Comparison of ENCODE assay signal across 17 cellular contexts in the genomic region with DNA sequence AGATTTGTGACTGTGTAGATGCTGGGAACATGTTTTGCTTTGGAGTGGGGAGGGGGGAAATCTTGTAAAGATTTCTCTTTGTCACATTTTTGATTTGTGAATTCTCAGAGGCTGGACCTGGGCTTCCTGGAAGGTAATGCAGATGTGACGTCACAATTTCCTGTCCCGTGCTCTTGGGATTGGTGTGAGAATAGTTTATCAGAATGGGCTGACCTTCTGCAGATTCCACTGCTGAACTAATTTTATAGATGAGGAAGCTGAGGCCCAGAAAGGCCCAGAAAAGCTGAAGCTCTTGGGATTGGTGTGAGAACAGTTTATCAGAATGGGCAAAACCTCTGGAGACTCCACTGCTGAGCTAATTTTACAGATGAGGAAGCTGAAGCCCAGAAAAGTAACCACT. TPM values are rescaled to one million over a fixed set of nuclear protein-coding genes. Genes with fewer than 3 reads are reported as not detected.
DNase-seq lines count a peak whose midpoint lies in the region; ATAC-seq, FAIRE-seq and TF ChIP-seq lines count a peak whose summit lies in the region.
"Had no signal": no experiment of that assay in that cellular context is flagged by ENCODE, and none has a peak within 500 bp of the region (broad histone marks: within the 10 kb centered on the region; RNA-seq: fewer than 3 reads in every experiment).

No MANE protein-coding gene starts in this region.

- 86% methylated on average over 2 of the region's 2 CpGs for WGBS in HepG2 (ENCODE audit: low lambda C conversion rate)

- in situ Hi-C loops in HepG2 (cut with HindIII; ENCODE audit: extremely low pct_ligation_motif_present, low pct_unique_long_range_greater_than_20kb) = no loop called here

- no peak for FAIRE-seq in HepG2 (lab: Jason Lieb, UNC)

- H3K4me1 Mint-ChIP-seq in CD4-positive, alpha-beta memory T cell = peaks cover 70 to 100% (median 85%) of the 10 kb centered on the region in 4 donors
- peaks cover 47% of the 10 kb centered on the region for H3K4me1 Mint-ChIP-seq in activated T-helper 2 cell treated with anti-CD3 and anti-CD28 coated beads, Interferon-gamma antibody, Interleukin-2, Interleukin-4, amounts not matched to agents 10 μg/mL and 5 μg/mL and 100 μg/mL, durations not matched to agents 14 hours and 24 hours and 36 hours (ENCODE audit: low read depth)

- no peaks in the 10 kb centered on the region for H3K27me3 ChIP-seq in BLaER1 treated with 17β-estradiol and CSF1 and Interleukin-3, amounts not matched to agents 10 nM and 100 nM
- no peaks in the 10 kb centered on the region for H3K27me3 ChIP-seq in CD4-positive, alpha-beta memory T cell (ENCODE audit: insufficient read depth, low read length)
- no peaks in the 10 kb centered on the region for H3K27me3 ChIP-seq in HepG2 (ENCODE audit: control insufficient read depth in 1 of 2, insufficient read depth in 2 of 2, low read length in 2 of 2)

- TF ChIP-seq POLR2A in HepG2 (IDR thresholded peaks at IDR 0.05; ENCODE audit: insufficient read depth in 1 of 2, low read depth in 2 of 2, low read length in 2 of 2) = no peak

- no peak for TF ChIP-seq EP300 in HepG2 (IDR thresholded peaks at IDR 0.05; ENCODE audit: low read depth in 2 of 2, low read length in 2 of 2)
- TF ChIP-seq EP300 in HepG2 (CRISPR knock-in tag; IDR thresholded peaks at IDR 0.05; ENCODE audit: borderline replicate concordance) = no peak

- POLR2A ChIA-PET in CD4-positive, alpha-beta memory T cell (lab: Charles Lee; ENCODE audit: partially characterized antibody) = no interaction called here
- POLR2A ChIA-PET in HepG2 (lab: Yijun Ruan, JAX) = interaction anchor here (2.4 kb wide), 1 partner anchor 39 kb away, joined by 10 read pairs; no protein-coding TSS in a partner anchor

- no peaks in the 10 kb centered on the region for H3K27me3 Mint-ChIP-seq in CD4-positive, alpha-beta memory T cell
- no peaks in the 10 kb centered on the region for H3K27me3 Mint-ChIP-seq in activated T-helper 2 cell treated with anti-CD3 and anti-CD28 coated beads, Interferon-gamma antibody, Interleukin-2, Interleukin-4, amounts not matched to agents 10 μg/mL and 5 μg/mL and 100 μg/mL, durations not matched to agents 14 hours and 24 hours and 36 hours (ENCODE audit: low read depth)

- H3K79me2 ChIP-seq in HepG2 (ENCODE audit: insufficient read depth, low read length) = peaks cover 97% of the 10 kb centered on the region

- no peak for TF ChIP-seq CTCF in HepG2 (CRISPR knock-in tag; IDR thresholded peaks at IDR 0.05)

- peaks cover 0 to 46% (median 24%) of the 10 kb centered on the region in 11 experiments; a peak in 11 of 22 replicates for H3K36me3 ChIP-seq in BLaER1 treated with 17β-estradiol and CSF1 and Interleukin-3, amounts not matched to agents 10 nM and 100 nM
- H3K36me3 ChIP-seq in CD4-positive, alpha-beta memory T cell (ENCODE audit: insufficient read depth, low read length) = no peaks in the 10 kb centered on the region
- peaks cover 2 to 29% of the 10 kb centered on the region in 2 experiments; a peak in 4 of 5 replicates for H3K36me3 ChIP-seq in HepG2 (replicated peaks in 1 of 2; ENCODE audit: control insufficient read depth in 1 of 2, insufficient read depth in 2 of 2, low read length in 2 of 2)
- H3K36me3 ChIP-seq: thoracic aorta had no signal

- ATAC-seq in HepG2 (no peak), GM18861 (IDR thresholded peaks at IDR 0.05; ENCODE audit: unreplicated experiment) (no peak)
- ATAC-seq: left colon had no signal

- intact Hi-C loops in CD4-positive, alpha-beta memory T cell (cut with micrococcal nuclease) = no loop called here
- intact Hi-C loops in activated T-helper 2 cell treated with anti-CD3 and anti-CD28 coated beads, Interferon-gamma antibody, Interleukin-2, Interleukin-4, amounts not matched to agents 10 μg/mL and 5 μg/mL and 100 μg/mL, durations not matched to agents 14 hours and 24 hours and 36 hours (cut with micrococcal nuclease) = loop anchor here (5.0 kb wide), 1 partner anchor 222 kb away; no protein-coding TSS in a partner anchor
- intact Hi-C loops in HepG2 (cut with micrococcal nuclease; ENCODE audit: unreplicated experiment) = no loop called here

- no peak for DNase-seq in CD4-positive, alpha-beta memory T cell
- no peak for DNase-seq in activated T-helper 2 cell treated with anti-CD3 and anti-CD28 coated beads, Interferon-gamma antibody, Interleukin-2, Interleukin-4, amounts not matched to agents 10 μg/mL and 5 μg/mL and 100 μg/mL, durations not matched to agents 14 hours and 24 hours and 36 hours (ENCODE audit: low spot score)
- DNase-seq in HepG2 (ENCODE audit: low spot score) (no peak), glomerular visceral epithelial cell (ENCODE audit: extremely low spot score) (no peak), NCI-H1930 (lab: John Stamatoyannopoulos, UW) (no peak)
- DNase-seq: aorta; HCEC 1CT; Kasumi-1; left colon; NCI-H1105; NCI-H526; SHP77 treated with DMSO at 0.1 percent for 48 hours; stimulated activated CD4-positive, alpha-beta T cell treated with anti-CD3 and anti-CD28 coated beads, Interleukin-2, amount 100 ng/mL, for 48 hours had no signal

- H3K9me3 ChIP-seq in BLaER1 treated with 17β-estradiol and CSF1 and Interleukin-3, amounts not matched to agents 10 nM and 100 nM (replicated peaks in 1 of 11) = peaks cover 0 to 26% (median 10%) of the 10 kb centered on the region in 11 experiments; a peak in 13 of 22 replicates
- no peaks in the 10 kb centered on the region for H3K9me3 ChIP-seq in CD4-positive, alpha-beta memory T cell (ENCODE audit: control insufficient read depth in 1 of 2, low read length in 2 of 2)
- H3K9me3 ChIP-seq in HepG2 (ENCODE audit: low read length) = no peaks in the 10 kb centered on the region
- H3K9me3 ChIP-seq: thoracic aorta had no signal

- peaks cover 0 to 49% (median 14%) of the 10 kb centered on the region in 11 experiments; a peak in 16 of 22 replicates for H4K20me1 ChIP-seq in BLaER1 treated with 17β-estradiol and CSF1 and Interleukin-3, amounts not matched to agents 10 nM and 100 nM
- 0 out of 2 replicates have a peak, but pooled peaks cover under 1% of the 10 kb centered on the region for H4K20me1 ChIP-seq in HepG2 (ENCODE audit: insufficient read depth, low read length)

- peak overlapping the region in 5 of 8 donors; percentile 7 to 63 (median 46) for H3K4me3 Mint-ChIP-seq in CD4-positive, alpha-beta memory T cell
- no peak overlapping the region for H3K4me3 Mint-ChIP-seq in activated T-helper 2 cell treated with anti-CD3 and anti-CD28 coated beads, Interferon-gamma antibody, Interleukin-2, Interleukin-4, amounts not matched to agents 10 μg/mL and 5 μg/mL and 100 μg/mL, durations not matched to agents 14 hours and 24 hours and 36 hours (ENCODE audit: low read depth)
- H3K4me3 Mint-ChIP-seq: T-helper 1 cell treated with Interleukin-12 subunit alpha and Interleukin-12 subunit beta and Interleukin-4 antibody, amounts not matched to agents 30 μg/mL and 1 μg/mL, for 36 hours had no signal

- H2AFZ ChIP-seq in HepG2 (ENCODE audit: low read length) = no peak overlapping the region

- H3K4me1 ChIP-seq in BLaER1 treated with 17β-estradiol and CSF1 and Interleukin-3, amounts not matched to agents 10 nM and 100 nM = peaks cover 48 to 98% (median 93%) of the 10 kb centered on the region in 10 experiments
- peaks cover 97% of the 10 kb centered on the region for H3K4me1 ChIP-seq in CD4-positive, alpha-beta memory T cell (ENCODE audit: insufficient read depth, low read length)
- H3K4me1 ChIP-seq in HepG2 (ENCODE audit: insufficient read depth, low read length) = peaks cover 87% of the 10 kb centered on the region

- peak overlapping the region; percentile 65 to 91 (median 81) for H3K4me2 ChIP-seq in BLaER1 treated with 17β-estradiol and CSF1 and Interleukin-3, amounts not matched to agents 10 nM and 100 nM
- H3K4me2 ChIP-seq in HepG2 (ENCODE audit: low read depth, low read length) = no peak overlapping the region

- peak overlapping the region in 7 of 11 experiments; percentile 5 to 61 (median 36); a peak in 9 of 22 replicates for H3K9ac ChIP-seq in BLaER1 treated with 17β-estradiol and CSF1 and Interleukin-3, amounts not matched to agents 10 nM and 100 nM
- H3K9ac ChIP-seq in HepG2 (ENCODE audit: insufficient read depth, low read depth, low read length) = no peak overlapping the region

- H3K27ac Mint-ChIP-seq in CD4-positive, alpha-beta memory T cell = peak overlapping the region; percentile 43 to 87 (median 79)
- H3K27ac Mint-ChIP-seq in activated T-helper 2 cell treated with anti-CD3 and anti-CD28 coated beads, Interferon-gamma antibody, Interleukin-2, Interleukin-4, amounts not matched to agents 10 μg/mL and 5 μg/mL and 100 μg/mL, durations not matched to agents 14 hours and 24 hours and 36 hours = peak overlapping the region; percentile 62

- TF ChIP-seq RAD21 in HepG2 (CRISPR knock-in tag; IDR thresholded peaks at IDR 0.05) = no peak

- H3K9me3 Mint-ChIP-seq in CD4-positive, alpha-beta memory T cell = no peaks in the 10 kb centered on the region
- no peaks in the 10 kb centered on the region for H3K9me3 Mint-ChIP-seq in activated T-helper 2 cell treated with anti-CD3 and anti-CD28 coated beads, Interferon-gamma antibody, Interleukin-2, Interleukin-4, amounts not matched to agents 10 μg/mL and 5 μg/mL and 100 μg/mL, durations not matched to agents 14 hours and 24 hours and 36 hours
- H3K9me3 Mint-ChIP-seq: T-helper 1 cell treated with Interleukin-12 subunit alpha and Interleukin-12 subunit beta and Interleukin-4 antibody, amounts not matched to agents 30 μg/mL and 1 μg/mL, for 36 hours had no signal

- H3K36me3 Mint-ChIP-seq in CD4-positive, alpha-beta memory T cell = peaks cover 10 to 20% of the 10 kb centered on the region in 2 donors
- H3K36me3 Mint-ChIP-seq in activated T-helper 2 cell treated with anti-CD3 and anti-CD28 coated beads, Interferon-gamma antibody, Interleukin-2, Interleukin-4, amounts not matched to agents 10 μg/mL and 5 μg/mL and 100 μg/mL, durations not matched to agents 14 hours and 24 hours and 36 hours (ENCODE audit: low read depth) = peaks cover 4% of the 10 kb centered on the region

- H3K27ac ChIP-seq in BLaER1 treated with 17β-estradiol and CSF1 and Interleukin-3, amounts not matched to agents 10 nM and 100 nM = peak overlapping the region; percentile 40 to 69 (median 53); a peak in 21 of 22 replicates
- H3K27ac ChIP-seq in CD4-positive, alpha-beta memory T cell (ENCODE audit: low read depth, low read length) = no peak overlapping the region
- peak overlapping the region; percentile 10 for H3K27ac ChIP-seq in HepG2 (ENCODE audit: extremely low read length, insufficient read depth, low read length)
- H3K27ac ChIP-seq: thoracic aorta had no signal

- no TSS peak for BruUV-seq in HepG2 (replicated peaks; lab: Mats Ljungman, UMichigan)

- peak overlapping the region in 4 of 10 experiments; percentile 12 to 49 (median 24); a peak in 5 of 20 replicates for H3K4me3 ChIP-seq in BLaER1 treated with 17β-estradiol and CSF1 and Interleukin-3, amounts not matched to agents 10 nM and 100 nM
- H3K4me3 ChIP-seq in CD4-positive, alpha-beta memory T cell (ENCODE audit: low read length in 2 of 2) = no peak overlapping the region
- no peak overlapping the region for H3K4me3 ChIP-seq in HepG2 (replicated peaks in 1 of 3; ENCODE audit: insufficient read depth in 1 of 3, low read depth in 2 of 3, low read length in 3 of 3)
- H3K4me3 ChIP-seq: thoracic aorta had no signal

- CTCF ChIA-PET in CD4-positive, alpha-beta memory T cell (lab: Charles Lee; ENCODE audit: partially characterized antibody) = no interaction called here
- CTCF ChIA-PET in HepG2 (lab: Yijun Ruan, JAX; ENCODE audit: low intra/inter-chr PET ratio, low total read pairs) = no interaction called here

RNA-seq across cellular contexts. Expression of gene HS3ST3B1, which starts 34.0 kb away (rescaled TPM):
- total RNA-seq in CD4-positive, alpha-beta memory T cell = 10 to 100 TPM; 38.8 to 40.5 TPM
- polyA plus RNA-seq in CD4-positive, alpha-beta memory T cell = 10 to 100 TPM in 1 of 2 donors, 1 to 10 TPM in 1; 6.0 to 12.4 TPM
- 8.6 and 9.8 TPM in 2 replicates for total RNA-seq in activated T-helper 2 cell treated with anti-CD3 and anti-CD28 coated beads, Interferon-gamma antibody, Interleukin-2, Interleukin-4, amounts not matched to agents 10 μg/mL and 5 μg/mL and 100 μg/mL, durations not matched to agents 14 hours and 24 hours and 36 hours
- 35.3 and 39.5 TPM in 2 replicates for total RNA-seq in HepG2 (2016; rRNA removed; fragmentation: Illumina TruSeq; extraction: Trizol)
- total RNA-seq in HepG2 (2016; cell fraction: cytosol; rRNA removed; fragmentation: Illumina TruSeq; extraction: Trizol; ENCODE audit: low read depth) = 5.0 and 5.5 TPM in 2 replicates
- total RNA-seq in HepG2 (2016; cell fraction: insoluble cytoplasmic fraction; rRNA removed; fragmentation: Illumina TruSeq; extraction: Trizol) = 33.5 and 37.1 TPM in 2 replicates
- 21.9 and 24.5 TPM in 2 replicates for total RNA-seq in HepG2 (2016; cell fraction: membrane; rRNA removed; fragmentation: Illumina TruSeq; extraction: Trizol)
- total RNA-seq in HepG2 (2016; cell fraction: nucleus; rRNA removed; fragmentation: Illumina TruSeq; extraction: Trizol) = 34.7 and 37.1 TPM in 2 replicates
- polyA plus RNA-seq in HepG2 (2011; rRNA removed) = 14.6 and 15.7 TPM in 2 replicates
- polyA plus RNA-seq in HepG2 (2011; cell fraction: cytosol; rRNA removed) = 10.2 and 10.4 TPM in 2 replicates
- polyA plus RNA-seq in HepG2 (2011; cell fraction: nucleus; rRNA removed) = 16.6 and 20.5 TPM in 2 replicates
- polyA plus RNA-seq in HepG2 (2012) = 15.3 and 18.6 TPM in 2 replicates
- polyA plus RNA-seq in HepG2 (2016; cell fraction: cytosol; fragmentation: Illumina TruSeq; extraction: Trizol; ENCODE audit: low read depth) = 1.9 and 2.3 TPM in 2 replicates
- polyA plus RNA-seq in HepG2 (2016; cell fraction: insoluble cytoplasmic fraction; fragmentation: Illumina TruSeq; extraction: Trizol; ENCODE audit: low read depth) = 19.7 and 21.9 TPM in 2 replicates
- 7.2 and 7.3 TPM in 2 replicates for polyA plus RNA-seq in HepG2 (2016; cell fraction: membrane; fragmentation: Illumina TruSeq; extraction: Trizol; ENCODE audit: low read depth)
- polyA plus RNA-seq in HepG2 (2016; cell fraction: nucleus; fragmentation: Illumina TruSeq; extraction: Trizol; ENCODE audit: insufficient read depth, low read depth) = 39.2 and 41.9 TPM in 2 replicates
- 67.6 TPM in 1 of 2 replicates, not detected in the other for polyA minus RNA-seq in HepG2 (2011; rRNA and poly(A)+ RNA removed; ENCODE audit: low replicate concordance)
- polyA minus RNA-seq in HepG2 (2011; cell fraction: cytosol; rRNA and poly(A)+ RNA removed) = 34.2 and 35.7 TPM in 2 replicates
- polyA minus RNA-seq in HepG2 (2011; cell fraction: nucleus; rRNA and poly(A)+ RNA removed) = 25.6 and 26.4 TPM in 2 replicates
